In genomic region chr4:87220094-87220831, GRCh38 we compare ENCODE assay signal across 8 cellular contexts.
A peak's percentile ranks its signal among the peaks of the same experiment; 100 is the strongest.
DNase-seq lines count a peak whose midpoint lies in the region; ATAC-seq and TF ChIP-seq lines count a peak whose summit lies in the region.

TSS of gene KLHL8 (minus strand) at chr4:87220618. CDS start at chr4:87195539, 25,079 bp downstream.

- H3K27ac ChIP-seq in layer of hippocampus (ENCODE audit: low read depth, low read length): peak within 1 kb of the TSS; percentile 86

- peak within 1 kb of the TSS; percentile 98 for H3K4me3 ChIP-seq in choroid plexus epithelial cell (ENCODE audit: low read depth, low read length)

- in situ Hi-C loops in GM18951 (cut with MboI; ENCODE audit: low sequenced_read_pairs, unreplicated experiment): no loop called here

- H3K27me3 ChIP-seq in layer of hippocampus (ENCODE audit: control insufficient read depth, insufficient read depth, low read length): no peaks in the 10 kb centered on the region

- DNase-seq in AG20443 (ENCODE audit: low spot score) (peak; percentile 98), NCI-H345 (lab: John Stamatoyannopoulos, UW) (peak; percentile 83), choroid plexus epithelial cell (ENCODE audit: low read depth) (peak; percentile 83)
- peak; percentile 81 to 82 for DNase-seq in activated CD4-positive, alpha-beta T cell treated with anti-CD3 and anti-CD28 coated beads for 4 hours
- peak; percentile 87 for DNase-seq in stimulated activated CD4-positive, alpha-beta T cell treated with anti-CD3 and anti-CD28 coated beads, Interleukin-1b, Interleukin-23, amount 100 ng/mL, for 48 hours

- peak; percentile 38 for TF ChIP-seq CTCF in choroid plexus epithelial cell (conservative IDR thresholded peaks at IDR 0.05; ENCODE audit: low read depth, low read length)

- TF ChIP-seq POLR2A in GM18951 (IDR thresholded peaks at IDR 0.05; ENCODE audit: extremely low read depth, insufficient read depth, insufficient read length): peak; percentile 97

- peak; percentile 88 for ATAC-seq in HG03175 (IDR thresholded peaks at IDR 0.05; ENCODE audit: unreplicated experiment)

Comparison
In these comparisons a context has a peak if more than half of its experiments do, and no peak if none do; other contexts are left out.
1. Peak in every context shown above with its lines: DNase-seq, ATAC-seq, H3K4me3 ChIP-seq and H3K27ac ChIP-seq.